Comparison of ENCODE assay signal across 14 cellular contexts in the genomic region with DNA sequence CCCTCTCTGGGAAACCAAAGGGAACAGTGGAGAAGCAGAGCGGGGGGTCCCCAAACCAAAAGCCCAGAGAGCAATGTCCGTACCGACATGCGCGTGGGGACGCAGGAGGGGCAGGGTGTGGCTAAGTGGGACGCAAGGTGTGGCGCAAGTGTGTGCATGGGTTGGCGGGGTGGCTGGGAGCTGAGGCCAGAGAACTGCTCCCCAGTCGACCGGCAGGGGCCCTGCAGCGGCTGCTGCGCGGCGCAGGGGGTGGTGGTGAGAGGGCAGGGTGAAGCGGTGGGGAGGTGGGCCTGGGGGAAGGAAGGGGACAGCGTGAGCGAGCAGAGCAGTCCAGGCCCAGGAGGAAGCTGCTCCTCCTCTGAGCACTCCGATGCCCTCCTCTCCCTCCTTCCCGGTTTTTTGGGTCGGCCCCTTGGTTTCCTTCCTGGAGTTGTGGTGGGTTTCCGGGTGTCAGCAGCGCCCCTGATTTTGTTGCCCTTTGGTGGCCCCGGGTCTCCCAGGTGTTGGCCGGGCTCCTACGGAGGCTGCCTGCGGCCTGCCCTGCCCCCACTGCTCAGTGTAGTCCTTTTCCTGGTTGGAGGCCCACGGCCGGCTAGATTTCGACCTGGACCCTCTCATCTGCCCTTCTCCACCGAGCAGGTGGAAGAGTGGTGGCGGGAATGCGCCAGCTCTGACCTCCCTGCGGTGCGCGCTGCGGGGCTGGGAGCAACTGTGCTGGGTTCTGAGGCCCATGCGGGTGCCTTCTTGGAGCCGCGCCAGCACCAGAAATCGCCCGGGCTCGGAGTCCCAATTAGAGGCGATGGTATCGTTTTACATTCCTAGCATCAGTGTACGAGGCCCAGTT. TPM values are rescaled to one million over a fixed set of nuclear protein-coding genes. Genes with fewer than 3 reads are reported as not detected.
DNase-seq lines count a peak whose midpoint lies in the region; ATAC-seq and TF ChIP-seq lines count a peak whose summit lies in the region.
"Had no signal": no experiment of that assay in that cellular context is flagged by ENCODE, and none has a peak within 500 bp of the region (broad histone marks: within the 10 kb centered on the region; RNA-seq: fewer than 3 reads in every experiment).

No MANE protein-coding gene starts in this region.

- H3K4me3 ChIP-seq in parathyroid adenoma (ENCODE audit: low read depth, low read length) (no peak overlapping the region), aorta (ENCODE audit: low read length in 2 of 2) (no peak overlapping the region)
- H3K4me3 ChIP-seq: ovary had no signal

- POLR2A ChIA-PET in RWPE1 (lab: Yijun Ruan, JAX; ENCODE audit: low non-redundant PET): no interaction called here

- H3K9me3 ChIP-seq in parathyroid adenoma (ENCODE audit: control insufficient read depth, low read length) (no peaks in the 10 kb centered on the region), aorta (ENCODE audit: control insufficient read depth, low read length) (no peaks in the 10 kb centered on the region)
- H3K9me3 ChIP-seq: Caco-2, ovary had no signal

- H3K27ac ChIP-seq in parathyroid adenoma: no peak overlapping the region
- no peak overlapping the region for H3K27ac ChIP-seq in aorta (ENCODE audit: low read depth in 1 of 2, low read length in 2 of 2)
- H3K27ac ChIP-seq in RWPE1: no peak overlapping the region
- H3K27ac ChIP-seq: ovary had no signal

- no peak overlapping the region for H3K4me2 ChIP-seq in parathyroid adenoma (ENCODE audit: low read length)

- TF ChIP-seq CTCF in parathyroid adenoma (IDR thresholded peaks at IDR 0.05) (no peak), RWPE1 (conservative IDR thresholded peaks at IDR 0.05; ENCODE audit: low read depth) (no peak)

- H3K27me3 ChIP-seq in parathyroid adenoma (ENCODE audit: control insufficient read depth, insufficient read depth, low read length) (no peaks in the 10 kb centered on the region), aorta (ENCODE audit: control insufficient read depth in 1 of 2, insufficient read depth in 2 of 2, low read length in 1 of 2) (no peaks in the 10 kb centered on the region)
- H3K27me3 ChIP-seq: ovary had no signal

- 67 to 70% methylated on average over 44 to 46 of the region's 46 CpGs for WGBS in aorta, 2 donors

- H3K9ac ChIP-seq in parathyroid adenoma: no peak overlapping the region

- H3K4me1 ChIP-seq in parathyroid adenoma: peaks cover 5% of the 10 kb centered on the region
- H3K4me1 ChIP-seq in aorta (ENCODE audit: control insufficient read depth in 1 of 2, insufficient read depth in 2 of 2, low read length in 2 of 2): no peaks in the 10 kb centered on the region
- H3K4me1 ChIP-seq: Caco-2 had no signal

- CTCF ChIA-PET in RWPE1 (lab: Yijun Ruan, JAX): no interaction called here

- H3K36me3 ChIP-seq in parathyroid adenoma (ENCODE audit: control insufficient read depth, insufficient read depth, low read length) (no peaks in the 10 kb centered on the region), aorta (ENCODE audit: control insufficient read depth in 1 of 2, insufficient read depth in 2 of 2, low read length in 1 of 2) (no peaks in the 10 kb centered on the region)
- H3K36me3 ChIP-seq: ovary had no signal

- no peaks in the 10 kb centered on the region for H3K79me2 ChIP-seq in parathyroid adenoma

- H2AFZ ChIP-seq in parathyroid adenoma: peak overlapping the region; percentile 67

- ATAC-seq in Right ventricle myocardium superior (ENCODE audit: poor library complexity) (peak; percentile 45), left cardiac atrium (peak in 1 of 2 donors; percentile 52), aorta (ENCODE audit: low FRiP score) (peak; percentile 44)
- ATAC-seq: T-helper 17 cell had no signal

- intact Hi-C loops in Right ventricle myocardium superior (cut with DNase I): no loop called here
- intact Hi-C loops in cardiac septum (cut with DNase I): no loop called here
- intact Hi-C loops in left cardiac atrium (cut with DNase I): no loop called here
- intact Hi-C loops in aorta (cut with DNase I): no loop called here

- no peak for DNase-seq in Right ventricle myocardium superior
- DNase-seq in cardiac septum (ENCODE audit: low spot score): no peak
- peak; percentile 40 for DNase-seq in left cardiac atrium
- no peak for DNase-seq in aorta
- DNase-seq in stimulated activated CD4-positive, alpha-beta T cell treated with anti-CD3 and anti-CD28 coated beads, Interleukin-4, amount 100 ng/mL, for 4 hours: no peak
- DNase-seq in activated CD4-positive, alpha-beta T cell treated with anti-CD3 and anti-CD28 coated beads, Interleukin-2, amount 50 U/mL, for 1 hour: no peak
- no peak for DNase-seq in RWPE1 (ENCODE audit: low spot score)
- DNase-seq: Caco-2; foreskin fibroblast; ovary; RPMI8226; stimulated activated CD4-positive, alpha-beta T cell treated with anti-CD3 and anti-CD28 coated beads, Interleukin-15, amount 100 ng/mL, for 24 hours; T-helper 17 cell had no signal

RNA-seq across cellular contexts. Expression of gene COMTD1, which starts 40.5 kb away (rescaled TPM):
- total RNA-seq in Right ventricle myocardium superior (34.0 TPM), cardiac septum (29.2 TPM), left cardiac atrium (10 to 100 TPM; 22.7 to 28.2 TPM), aorta (10 to 100 TPM; 12.9 to 14.3 TPM)
- polyA plus RNA-seq in aorta: 10 to 100 TPM; 31.1 to 60.8 TPM
